In genomic region chr11:15745266-15745665, GRCh38 we compare ENCODE assay signal across 18 cellular contexts.
DNase-seq lines count a peak whose midpoint lies in the region; ATAC-seq, FAIRE-seq and TF ChIP-seq lines count a peak whose summit lies in the region.
"Had no signal": no experiment of that assay in that cellular context is flagged by ENCODE, and none has a peak within 500 bp of the region (broad histone marks: within the 10 kb centered on the region; RNA-seq: fewer than 3 reads in every experiment).

No MANE protein-coding gene starts in this region.

- peak overlapping the region; percentile 1; the same call in 1 of the 2 replicates for H3K18ac ChIP-seq in IMR-90 (ENCODE audit: low read depth, low read length)

- peak overlapping the region; percentile 35 for H2AFZ ChIP-seq in IMR-90 (replicated peaks; ENCODE audit: low read length, poor library complexity)
- H2AFZ ChIP-seq: GM23338 had no signal

- H3K27ac Mint-ChIP-seq in Calu3 (ENCODE audit: unreplicated experiment) (no peak overlapping the region), glutamatergic neuron (ENCODE audit: unreplicated experiment) (no peak overlapping the region)
- H3K27ac Mint-ChIP-seq: GM23338 had no signal

- H3K4me1 ChIP-seq in IMR-90 (ENCODE audit: control insufficient read depth, insufficient read depth, low read length), result peaks cover 19% of the 10 kb centered on the region

- H4K8ac ChIP-seq in IMR-90 (ENCODE audit: low read depth in 2 of 2, low read length in 2 of 2), result 0 out of 4 replicates have a peak overlapping the region, but pooled peaks of 1 of the 2 experiments have one; percentile 5

- H3K56ac ChIP-seq in IMR-90 (ENCODE audit: extremely low read depth, insufficient read depth, low read length), result no peak overlapping the region

- peak overlapping the region; percentile 55 for H3K14ac ChIP-seq in IMR-90 (replicated peaks; ENCODE audit: low read depth, low read length)

- DNase-seq in COLO829 (ENCODE audit: low spot score) (peak; percentile 16), IMR-90 (peak; percentile 50), bronchial epithelial cell (ENCODE audit: low read depth) (peak; percentile 74), left colon (no peak), Calu3 (no peak), glutamatergic neuron (no peak), NCI-H1092 (lab: John Stamatoyannopoulos, UW) (no peak)
- DNase-seq: GDM1; Karpas-422; NCI-H1417; NCI-H2029; NCI-H510A treated with DMSO at 0.1 percent for 48 hours; NK-92 treated with Interleukin-12 subunit alpha and Interleukin-12 subunit beta, amount 100 ng/mL, for 24 hours; OCI-M1 had no signal

- no TSS peak for BruUV-seq in IMR-90 (replicated peaks; lab: Mats Ljungman, UMichigan)
- BruUV-seq in Calu3 (replicated peaks; lab: Mats Ljungman, UMichigan), result no TSS peak

- H3K23ac ChIP-seq in IMR-90 (ENCODE audit: low read depth, low read length), result peak overlapping the region; percentile 52; the same call in 1 of the 2 replicates

- CTCF ChIA-PET in IMR-90 (lab: Yijun Ruan, JAX) (no interaction called here), Calu3 (lab: Charles Lee) (interaction anchor here (1.1 kb wide), 1 partner anchor 107 kb away, joined by 4 read pairs; no protein-coding TSS in a partner anchor)

- H2AK5ac ChIP-seq in IMR-90 (ENCODE audit: low read depth, low read length), result peak overlapping the region; percentile 37; the same call in 1 of the 2 replicates

- H3K27me3 Mint-ChIP-seq in Calu3 (ENCODE audit: unreplicated experiment), result no peaks in the 10 kb centered on the region
- H3K27me3 Mint-ChIP-seq in glutamatergic neuron (ENCODE audit: unreplicated experiment), result no peaks in the 10 kb centered on the region

- no peak overlapping the region for H3K9ac ChIP-seq in IMR-90 (ENCODE audit: low read depth, low read length)
- H3K9ac ChIP-seq: BLaER1 treated with 17β-estradiol and CSF1 and Interleukin-3, amounts not matched to agents 10 nM and 100 nM had no signal

- H4K20me1 ChIP-seq in IMR-90 (ENCODE audit: insufficient read depth, low read length), result no peaks in the 10 kb centered on the region
- H4K20me1 ChIP-seq: BLaER1 treated with 17β-estradiol and CSF1 and Interleukin-3, amounts not matched to agents 10 nM and 100 nM had no signal

- H4K91ac ChIP-seq in IMR-90 (ENCODE audit: insufficient read depth, low read depth, low read length), result peak overlapping the region; percentile 37; the same call in 1 of the 2 replicates

- TF ChIP-seq CTCF in IMR-90 (conservative IDR thresholded peaks at IDR 0.05; ENCODE audit: low read depth, low read length) (no peak), bronchial epithelial cell (IDR thresholded peaks at IDR 0.05; ENCODE audit: insufficient read depth, low read length, severe bottlenecking) (no peak), Calu3 (IDR thresholded peaks at IDR 0.05; ENCODE audit: unreplicated experiment) (no peak), glutamatergic neuron (IDR thresholded peaks at IDR 0.05; ENCODE audit: partially characterized antibody, unreplicated experiment) (no peak)

- POLR2A ChIA-PET in IMR-90 (lab: Charles Lee; ENCODE audit: unreplicated experiment), result no interaction called here

- peak overlapping the region; percentile 72 for H2BK120ac ChIP-seq in IMR-90 (ENCODE audit: low read depth, low read length)

- H3K27me3 ChIP-seq in IMR-90 (ENCODE audit: control insufficient read depth, insufficient read depth, low read length) (no peaks in the 10 kb centered on the region), bronchial epithelial cell (ENCODE audit: control insufficient read depth, insufficient read depth, low read length) (no peaks in the 10 kb centered on the region)
- H3K27me3 ChIP-seq: BLaER1 treated with 17β-estradiol and CSF1 and Interleukin-3, amounts not matched to agents 10 nM and 100 nM had no signal

- H3K9me3 Mint-ChIP-seq in Calu3 (ENCODE audit: low read depth, unreplicated experiment), result peaks cover 3% of the 10 kb centered on the region
- H3K9me3 Mint-ChIP-seq in glutamatergic neuron (ENCODE audit: unreplicated experiment), result no peaks in the 10 kb centered on the region
- H3K9me3 Mint-ChIP-seq: GM23338 had no signal

- no CpG with 5 or more reads among the region's 2 CpGs for WGBS in IMR-90 (ENCODE audit: extremely low coverage in 2 of 2, insufficient read length in 1 of 2), 2 experiments

- no peak overlapping the region for H3K27ac ChIP-seq in IMR-90 (ENCODE audit: insufficient read depth, low read length)
- H3K27ac ChIP-seq: BLaER1 treated with 17β-estradiol and CSF1 and Interleukin-3, amounts not matched to agents 10 nM and 100 nM had no signal

- FAIRE-seq in bronchial epithelial cell (lab: Jason Lieb, UNC), result no peak
- FAIRE-seq: GM12892 had no signal

- no peak for TF ChIP-seq RAD21 in IMR-90 (IDR thresholded peaks at IDR 0.05; ENCODE audit: low read length)

- H2BK20ac ChIP-seq in IMR-90 (ENCODE audit: low read depth, low read length), result peak overlapping the region; percentile 83; the same call in 1 of the 2 replicates

- H3K4ac ChIP-seq in IMR-90 (ENCODE audit: low read depth, low read length), result peak overlapping the region; percentile 76

- intact Hi-C loops in IMR-90 (cut with micrococcal nuclease), result no loop called here
- intact Hi-C loops in left colon (cut with DNase I, micrococcal nuclease), result no loop called here
- intact Hi-C loops in Calu3 (cut with micrococcal nuclease; ENCODE audit: unreplicated experiment), result no loop called here

- no peaks in the 10 kb centered on the region for H3K9me3 ChIP-seq in IMR-90 (ENCODE audit: control insufficient read depth, insufficient read depth, low read length)
- H3K9me3 ChIP-seq: BLaER1 treated with 17β-estradiol and CSF1 and Interleukin-3, amounts not matched to agents 10 nM and 100 nM had no signal

- no peaks in the 10 kb centered on the region for H3K79me1 ChIP-seq in IMR-90 (ENCODE audit: low read depth in 1 of 2, low read length in 2 of 2)

- H3K4me3 Mint-ChIP-seq in Calu3 (ENCODE audit: low read depth, unreplicated experiment), result no peak overlapping the region
- H3K4me3 Mint-ChIP-seq in glutamatergic neuron (ENCODE audit: unreplicated experiment), result no peak overlapping the region
- H3K4me3 Mint-ChIP-seq: GM23338 had no signal

- H3K4me2 ChIP-seq in IMR-90 (ENCODE audit: low read depth, low read length), result no peak overlapping the region
- H3K4me2 ChIP-seq: BLaER1 treated with 17β-estradiol and CSF1 and Interleukin-3, amounts not matched to agents 10 nM and 100 nM; GM23338 had no signal

- H3K4me1 Mint-ChIP-seq in Calu3 (ENCODE audit: low read depth, unreplicated experiment) (no peaks in the 10 kb centered on the region), glutamatergic neuron (ENCODE audit: low read depth, unreplicated experiment) (no peaks in the 10 kb centered on the region)
- H3K4me1 Mint-ChIP-seq: GM23338 had no signal

- no peak overlapping the region for H4K5ac ChIP-seq in IMR-90 (ENCODE audit: low read depth, low read length)

- H3K9me1 ChIP-seq in IMR-90 (ENCODE audit: insufficient read depth, low read length), result peaks cover 20% of the 10 kb centered on the region

- in situ Hi-C loops in IMR-90 (cut with MboI; ENCODE audit: low sequenced_read_pairs), result no loop called here

- H3K4me3 ChIP-seq in IMR-90 (ENCODE audit: insufficient read depth, low read depth, low read length), result no peak overlapping the region
- H3K4me3 ChIP-seq in bronchial epithelial cell (ENCODE audit: low read depth, low read length), result no peak overlapping the region
- H3K4me3 ChIP-seq: BLaER1 treated with 17β-estradiol and CSF1 and Interleukin-3, amounts not matched to agents 10 nM and 100 nM; GM23338 had no signal

- H2BK5ac ChIP-seq in IMR-90 (ENCODE audit: low read depth, low read length, poor library complexity, severe bottlenecking), result no peak overlapping the region

- dilution Hi-C loops in IMR-90 (cut with HindIII; ENCODE audit: low sequenced_read_pairs, unreplicated experiment), result no loop called here

- no peaks in the 10 kb centered on the region for H3K36me3 ChIP-seq in IMR-90 (ENCODE audit: control insufficient read depth, insufficient read depth, low read length)
- no peaks in the 10 kb centered on the region for H3K36me3 ChIP-seq in bronchial epithelial cell (ENCODE audit: control insufficient read depth, insufficient read depth, low read length)
- H3K36me3 ChIP-seq: BLaER1 treated with 17β-estradiol and CSF1 and Interleukin-3, amounts not matched to agents 10 nM and 100 nM had no signal

- TF ChIP-seq POLR2A in IMR-90 (IDR thresholded peaks at IDR 0.05; ENCODE audit: low read depth, low read length), result no peak

- no peak overlapping the region for H2AK9ac ChIP-seq in IMR-90 (replicated peaks; ENCODE audit: low read depth, low read length, poor library complexity)

- ATAC-seq in IMR-90 (ENCODE audit: low read depth), result no peak
- ATAC-seq in left colon, result peak; percentile 59
- no peak for ATAC-seq in HG03432 (IDR thresholded peaks at IDR 0.05; ENCODE audit: unreplicated experiment)
- ATAC-seq: GM23338 had no signal

- peak overlapping the region; percentile 30; the same call in 1 of the 3 replicates for H2BK15ac ChIP-seq in IMR-90 (ENCODE audit: low read depth, low read length)

- H3K36me3 Mint-ChIP-seq in Calu3 (ENCODE audit: insufficient read depth, unreplicated experiment), result no peaks in the 10 kb centered on the region
- peaks cover 4% of the 10 kb centered on the region for H3K36me3 Mint-ChIP-seq in glutamatergic neuron (ENCODE audit: unreplicated experiment)

TF ChIP-seq in IMR-90, 13 proteins besides CTCF, POLR2A, EP300 and RAD21:
- TF ChIP-seq CHD1 (IDR thresholded peaks at IDR 0.05; ENCODE audit: low read depth, low read length), result no peak
- TF ChIP-seq FOS (IDR thresholded peaks at IDR 0.05; ENCODE audit: low read depth, low read length), result 0 out of 2 replicates have a peak, but pooled peaks have one; percentile 11

Comparison
In these comparisons a context has a peak if more than half of its experiments do, and no peak if none do; other contexts are left out.
1. DNase-seq: peak in COLO829 (single experiment), IMR-90 (single experiment) and bronchial epithelial cell (single experiment); none in left colon (0 of 2), Calu3 (single experiment), glutamatergic neuron (single experiment) and NCI-H1092 (single experiment).